In genomic region chr7:117193564-117193963, GRCh38 we compare ENCODE assay signal across 29 cellular contexts.
DNase-seq lines count a peak whose midpoint lies in the region; ATAC-seq and TF ChIP-seq lines count a peak whose summit lies in the region.
"Had no signal": no experiment of that assay in that cellular context is flagged by ENCODE, and none has a peak within 500 bp of the region (broad histone marks: within the 10 kb centered on the region; RNA-seq: fewer than 3 reads in every experiment).

No MANE protein-coding gene starts in this region.

- no peaks in the 10 kb centered on the region for H3K9me3 ChIP-seq in gastroesophageal sphincter
- H3K9me3 ChIP-seq: adrenal gland, BLaER1, left lung, right lobe of liver, thyroid gland had no signal

- ATAC-seq in GM18502 (IDR thresholded peaks at IDR 0.05; ENCODE audit: poor library complexity, unreplicated experiment) = no peak
- no peak for ATAC-seq in gastroesophageal sphincter
- ATAC-seq: activated CD8-positive, alpha-beta T cell treated with anti-CD3 and anti-CD28 coated beads for 36 hours; left lung; right lobe of liver had no signal

- no peak overlapping the region for H3K27ac Mint-ChIP-seq in HFFc6
- H3K27ac Mint-ChIP-seq: activated CD8-positive, alpha-beta T cell treated with anti-CD3 and anti-CD28 coated beads for 36 hours; activated naive CD4-positive, alpha-beta T cell treated with anti-CD3 and anti-CD28 coated beads for 36 hours; activated T-helper 1 cell treated with anti-CD3 and anti-CD28 coated beads, Interleukin-12 subunit alpha, Interleukin-12 subunit beta, Interleukin-2, Interleukin-4 antibody, amounts not matched to agents 30 ng/mL and 10 ng/mL and 1 ng/mL, durations not matched to agents 14 hours and 24 hours and 36 hours had no signal

- WGBS in gastroesophageal sphincter (ENCODE audit: low coverage in 1 of 2), 2 donors = 67 to 92% methylated on average over 2 of the region's 2 CpGs

- H3K4me3 ChIP-seq in AG10803 (ENCODE audit: low read length) (no peak overlapping the region), cardiac fibroblast (replicated peaks in 1 of 2; ENCODE audit: low read depth in 2 of 2, low read length in 2 of 2) (no peak overlapping the region), gastroesophageal sphincter (no peak overlapping the region)
- H3K4me3 ChIP-seq: adrenal gland, BLaER1, left lung, right lobe of liver, thyroid gland had no signal

- TF ChIP-seq CTCF in AG10803 (conservative IDR thresholded peaks at IDR 0.05; ENCODE audit: low read length) = no peak
- no peak for TF ChIP-seq CTCF in HFFc6 (IDR thresholded peaks at IDR 0.05)
- no peak for TF ChIP-seq CTCF in cardiac fibroblast (IDR thresholded peaks at IDR 0.05; ENCODE audit: low read depth, low read length)
- TF ChIP-seq CTCF in gastroesophageal sphincter (IDR thresholded peaks at IDR 0.05) = no peak

- no peak for TF ChIP-seq POLR2A in gastroesophageal sphincter (IDR thresholded peaks at IDR 0.05)

- peaks cover 2% of the 10 kb centered on the region; the same call in 1 of the 2 replicates for H3K27me3 Mint-ChIP-seq in HFFc6 (ENCODE audit: insufficient read depth)
- H3K27me3 Mint-ChIP-seq: activated CD8-positive, alpha-beta T cell treated with anti-CD3 and anti-CD28 coated beads for 36 hours; brain had no signal

- peaks cover 13% of the 10 kb centered on the region; the same call in 1 of the 2 replicates for H3K36me3 Mint-ChIP-seq in HFFc6 (ENCODE audit: low read depth)

- DNase-seq in AG10803 (ENCODE audit: low read depth) (peak; percentile 71), HFFc6 (peak; percentile 27), cardiac fibroblast (ENCODE audit: low read depth in 2 of 2) (peak; percentile 19 to 40), iris pigment epithelial cell (ENCODE audit: low read depth) (peak; percentile 52), NCI-H345 (lab: John Stamatoyannopoulos, UW) (no peak), C1 segment of cervical spinal cord (lab: John Stamatoyannopoulos, UW) (no peak)
- DNase-seq: activated CD4-positive, alpha-beta T cell treated with anti-CD3 and anti-CD28 coated beads for 1 hour; activated CD8-positive, alpha-beta memory T cell treated with anti-CD3 and anti-CD28 coated beads, Interleukin-2, amount 50 U/mL, for 48 hours; activated CD8-positive, alpha-beta T cell treated with anti-CD3 and anti-CD28 coated beads for 36 hours; activated naive CD4-positive, alpha-beta T cell treated with anti-CD3 and anti-CD28 coated beads for 36 hours; adrenal gland; DMS153; glutamatergic neuron; islet precursor cell; left lung; mesendoderm; NCI-H1417 treated with DMSO at 0.1 percent for 48 hours; NCI-H2081; NCI-H226; right lobe of liver; SHP77; stimulated activated CD4-positive, alpha-beta T cell treated with anti-CD3 and anti-CD28 coated beads, Interleukin-4, amount 100 ng/mL, for 24 hours; thyroid gland had no signal

- peaks cover 0 to 58% of the 10 kb centered on the region in 2 donors for H3K36me3 ChIP-seq in gastroesophageal sphincter
- H3K36me3 ChIP-seq: adrenal gland, BLaER1 had no signal

- no peaks in the 10 kb centered on the region for H3K4me1 ChIP-seq in gastroesophageal sphincter
- H3K4me1 ChIP-seq: adrenal gland, BLaER1, left lung, right lobe of liver, thyroid gland had no signal

- TF ChIP-seq EP300 in gastroesophageal sphincter (IDR thresholded peaks at IDR 0.05) = no peak

- H3K4me1 Mint-ChIP-seq in HFFc6 (ENCODE audit: low read depth) = peaks cover 29% of the 10 kb centered on the region

- no peaks in the 10 kb centered on the region for H3K9me3 Mint-ChIP-seq in HFFc6
- H3K9me3 Mint-ChIP-seq: activated CD8-positive, alpha-beta T cell treated with anti-CD3 and anti-CD28 coated beads for 36 hours; activated naive CD4-positive, alpha-beta T cell treated with anti-CD3 and anti-CD28 coated beads for 36 hours; activated T-helper 1 cell treated with anti-CD3 and anti-CD28 coated beads, Interleukin-12 subunit alpha, Interleukin-12 subunit beta, Interleukin-2, Interleukin-4 antibody, amounts not matched to agents 30 ng/mL and 10 ng/mL and 1 ng/mL, durations not matched to agents 14 hours and 24 hours and 36 hours; brain had no signal

- no peak overlapping the region for H3K27ac ChIP-seq in gastroesophageal sphincter
- H3K27ac ChIP-seq: adrenal gland, BLaER1, HL-60, left lung, right lobe of liver, thyroid gland had no signal

- no peak overlapping the region for H3K4me3 Mint-ChIP-seq in HFFc6
- H3K4me3 Mint-ChIP-seq: activated CD8-positive, alpha-beta T cell treated with anti-CD3 and anti-CD28 coated beads for 36 hours; activated naive CD4-positive, alpha-beta T cell treated with anti-CD3 and anti-CD28 coated beads for 36 hours; activated T-helper 1 cell treated with anti-CD3 and anti-CD28 coated beads, Interleukin-12 subunit alpha, Interleukin-12 subunit beta, Interleukin-2, Interleukin-4 antibody, amounts not matched to agents 30 ng/mL and 10 ng/mL and 1 ng/mL, durations not matched to agents 14 hours and 24 hours and 36 hours; brain had no signal

- H3K27me3 ChIP-seq in gastroesophageal sphincter = no peaks in the 10 kb centered on the region
- H3K27me3 ChIP-seq: adrenal gland, BLaER1, left lung, right lobe of liver, thyroid gland had no signal

Comparison
In these comparisons a context has a peak if more than half of its experiments do, and no peak if none do; other contexts are left out.
1. DNase-seq: peak in AG10803 (single experiment), HFFc6 (single experiment), cardiac fibroblast (2 of 2) and iris pigment epithelial cell (single experiment); none in NCI-H345 (single experiment) and C1 segment of cervical spinal cord (0 of 14).